In the genomic region with DNA sequence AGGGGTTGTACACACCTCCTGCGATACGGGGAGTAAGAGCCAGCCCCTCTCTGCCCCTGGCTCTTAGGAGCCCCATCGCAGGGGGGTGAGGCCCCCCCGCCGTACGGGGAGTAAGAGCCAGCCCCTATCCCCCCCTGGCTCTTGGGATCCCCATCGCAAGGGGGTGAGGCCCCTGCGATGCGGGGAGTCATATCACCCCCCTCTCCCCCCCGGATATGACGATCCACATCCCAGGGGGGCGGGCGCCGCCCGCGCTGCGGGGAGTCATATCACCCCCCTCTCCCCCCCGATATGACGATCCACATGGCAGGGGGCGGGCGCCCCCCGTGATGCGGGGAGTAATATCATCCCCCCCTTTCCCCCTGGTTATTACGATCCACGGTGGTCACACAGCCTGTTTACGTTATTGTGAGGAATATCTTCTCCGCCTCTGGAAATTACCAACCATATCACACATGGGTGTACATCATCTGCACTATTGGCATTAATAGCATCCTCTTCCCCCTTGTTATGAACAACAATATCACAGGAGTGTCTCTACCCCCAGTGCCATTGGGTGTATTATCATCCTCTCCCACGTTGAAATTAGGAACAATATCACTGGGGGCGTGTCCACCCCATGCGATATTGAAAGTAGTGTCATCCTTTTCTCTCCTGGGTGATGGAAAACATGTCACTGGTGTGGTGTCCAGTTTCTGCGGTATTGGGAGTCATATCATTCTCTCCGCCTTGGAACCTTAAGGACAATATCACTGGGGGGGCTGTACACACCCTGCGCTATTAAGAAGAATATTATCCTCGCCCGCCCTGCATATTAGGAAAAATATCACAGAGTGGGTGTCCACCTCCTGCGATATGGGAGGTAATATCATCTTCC, we compare ENCODE assay signal across 19 cellular contexts. TPM values are rescaled to one million over a fixed set of nuclear protein-coding genes. Genes with fewer than 3 reads are reported as not detected.
DNase-seq lines count a peak whose midpoint lies in the region; ATAC-seq and TF ChIP-seq lines count a peak whose summit lies in the region.
"Had no signal": no experiment of that assay in that cellular context is flagged by ENCODE, and none has a peak within 500 bp of the region (broad histone marks: within the 10 kb centered on the region; RNA-seq: fewer than 3 reads in every experiment).

No MANE protein-coding gene starts in this region.

- POLR2A ChIA-PET in activated CD4-positive, alpha-beta T cell treated with anti-CD3 and anti-CD28 coated beads for 36 hours (lab: Charles Lee) = no interaction called here

- no peaks in the 10 kb centered on the region for H3K36me3 Mint-ChIP-seq in activated CD4-positive, alpha-beta T cell treated with anti-CD3 and anti-CD28 coated beads for 36 hours (ENCODE audit: low read depth)
- H3K36me3 Mint-ChIP-seq in natural killer cell treated with Interleukin-12 subunit alpha and Interleukin-12 subunit beta and Interleukin-15 and Interleukin-18, amount 100 ng/mL, for 72 hours = no peaks in the 10 kb centered on the region
- H3K36me3 Mint-ChIP-seq in natural killer cell = no peaks in the 10 kb centered on the region
- no peaks in the 10 kb centered on the region for H3K36me3 Mint-ChIP-seq in stimulated activated memory B cell treated with anti-CD40 and anti-IgM and Interleukin-4, amounts not matched to agents 10 μg/mL and 1 μg/mL and 100 μg/mL, for 72 hours

- TF ChIP-seq CTCF in natural killer cell (IDR thresholded peaks at IDR 0.05) = no peak

- peak; percentile 41 for DNase-seq in activated CD4-positive, alpha-beta T cell treated with anti-CD3 and anti-CD28 coated beads for 36 hours
- DNase-seq in activated CD4-positive, alpha-beta T cell treated with anti-CD3 and anti-CD28 coated beads for 48 hours = no peak
- no peak for DNase-seq in natural killer cell treated with Interleukin-12 subunit alpha and Interleukin-12 subunit beta and Interleukin-15 and Interleukin-18, amount 100 ng/mL, for 72 hours (ENCODE audit: low spot score)
- DNase-seq in natural killer cell (no peak), left ventricle myocardium superior (no peak)
- DNase-seq in effector memory CD4-positive, alpha-beta T cell = no peak
- DNase-seq: ACHN, AML-193, COR-L47, EL, NCI-H1092, NCI-H446, NCI-H774, PC-9, SJCRH30 had no signal

- H3K36me3 ChIP-seq in effector memory CD4-positive, alpha-beta T cell (ENCODE audit: control insufficient read depth, insufficient read depth, low read length) = no peaks in the 10 kb centered on the region
- H3K36me3 ChIP-seq: SJCRH30 had no signal

- no peak overlapping the region for H3K4me3 Mint-ChIP-seq in activated CD4-positive, alpha-beta T cell treated with anti-CD3 and anti-CD28 coated beads for 36 hours
- no peak overlapping the region for H3K4me3 Mint-ChIP-seq in natural killer cell treated with Interleukin-12 subunit alpha and Interleukin-12 subunit beta and Interleukin-15 and Interleukin-18, amount 100 ng/mL, for 72 hours
- H3K4me3 Mint-ChIP-seq in natural killer cell = no peak overlapping the region
- no peak overlapping the region for H3K4me3 Mint-ChIP-seq in stimulated activated memory B cell treated with anti-CD40 and anti-IgM and Interleukin-4, amounts not matched to agents 10 μg/mL and 1 μg/mL and 100 μg/mL, for 72 hours
- H3K4me3 Mint-ChIP-seq: GM23338 had no signal

- no peaks in the 10 kb centered on the region for H3K9me3 Mint-ChIP-seq in activated CD4-positive, alpha-beta T cell treated with anti-CD3 and anti-CD28 coated beads for 36 hours (ENCODE audit: low read depth)
- H3K9me3 Mint-ChIP-seq in natural killer cell treated with Interleukin-12 subunit alpha and Interleukin-12 subunit beta and Interleukin-15 and Interleukin-18, amount 100 ng/mL, for 72 hours = no peaks in the 10 kb centered on the region
- no peaks in the 10 kb centered on the region for H3K9me3 Mint-ChIP-seq in natural killer cell
- H3K9me3 Mint-ChIP-seq in stimulated activated memory B cell treated with anti-CD40 and anti-IgM and Interleukin-4, amounts not matched to agents 10 μg/mL and 1 μg/mL and 100 μg/mL, for 72 hours = no peaks in the 10 kb centered on the region
- H3K9me3 Mint-ChIP-seq: GM23338 had no signal

- H3K27ac Mint-ChIP-seq in activated CD4-positive, alpha-beta T cell treated with anti-CD3 and anti-CD28 coated beads for 36 hours = no peak overlapping the region
- H3K27ac Mint-ChIP-seq in natural killer cell treated with Interleukin-12 subunit alpha and Interleukin-12 subunit beta and Interleukin-15 and Interleukin-18, amount 100 ng/mL, for 72 hours = no peak overlapping the region
- H3K27ac Mint-ChIP-seq in natural killer cell = no peak overlapping the region
- H3K27ac Mint-ChIP-seq in stimulated activated memory B cell treated with anti-CD40 and anti-IgM and Interleukin-4, amounts not matched to agents 10 μg/mL and 1 μg/mL and 100 μg/mL, for 72 hours = no peak overlapping the region
- H3K27ac Mint-ChIP-seq: GM23338 had no signal

- no peaks in the 10 kb centered on the region for H3K4me1 ChIP-seq in effector memory CD4-positive, alpha-beta T cell (ENCODE audit: control insufficient read depth, insufficient read depth, low read length, poor library complexity, severe bottlenecking)
- H3K4me1 ChIP-seq: SJCRH30 had no signal

- H3K27me3 ChIP-seq in effector memory CD4-positive, alpha-beta T cell (replicated peaks; ENCODE audit: control insufficient read depth, insufficient read depth, low read length, poor library complexity, severe bottlenecking) = no peaks in the 10 kb centered on the region
- H3K27me3 ChIP-seq: SJCRH30 had no signal

- H3K27ac ChIP-seq in effector memory CD4-positive, alpha-beta T cell (ENCODE audit: insufficient read depth, low read length, poor library complexity, severe bottlenecking) = no peak overlapping the region
- H3K27ac ChIP-seq: PC-9, SJCRH30 had no signal

- H3K4me1 Mint-ChIP-seq in activated CD4-positive, alpha-beta T cell treated with anti-CD3 and anti-CD28 coated beads for 36 hours = no peaks in the 10 kb centered on the region
- no peaks in the 10 kb centered on the region for H3K4me1 Mint-ChIP-seq in natural killer cell treated with Interleukin-12 subunit alpha and Interleukin-12 subunit beta and Interleukin-15 and Interleukin-18, amount 100 ng/mL, for 72 hours (ENCODE audit: low read depth in 2 of 2)
- H3K4me1 Mint-ChIP-seq in natural killer cell = no peaks in the 10 kb centered on the region
- H3K4me1 Mint-ChIP-seq in stimulated activated memory B cell treated with anti-CD40 and anti-IgM and Interleukin-4, amounts not matched to agents 10 μg/mL and 1 μg/mL and 100 μg/mL, for 72 hours = no peaks in the 10 kb centered on the region
- H3K4me1 Mint-ChIP-seq: GM23338 had no signal

- CTCF ChIA-PET in activated CD4-positive, alpha-beta T cell treated with anti-CD3 and anti-CD28 coated beads for 36 hours (lab: Charles Lee) = no interaction called here

- no peak overlapping the region for H3K4me3 ChIP-seq in effector memory CD4-positive, alpha-beta T cell (ENCODE audit: insufficient read depth, low read depth, low read length, poor library complexity, severe bottlenecking)
- H3K4me3 ChIP-seq: GM23338, PC-9, SJCRH30 had no signal

- intact Hi-C loops in activated CD4-positive, alpha-beta T cell treated with anti-CD3 and anti-CD28 coated beads for 36 hours (cut with DNase I, micrococcal nuclease) = no loop called here
- intact Hi-C loops in natural killer cell (cut with micrococcal nuclease) = no loop called here
- intact Hi-C loops in left ventricle myocardium superior (cut with micrococcal nuclease) = no loop called here

- no peaks in the 10 kb centered on the region for H3K9me3 ChIP-seq in effector memory CD4-positive, alpha-beta T cell (ENCODE audit: control insufficient read depth, low read length)

- H3K27me3 Mint-ChIP-seq in activated CD4-positive, alpha-beta T cell treated with anti-CD3 and anti-CD28 coated beads for 36 hours = peaks cover 3% of the 10 kb centered on the region
- peaks cover 5 to 6% of the 10 kb centered on the region in 2 donors for H3K27me3 Mint-ChIP-seq in natural killer cell treated with Interleukin-12 subunit alpha and Interleukin-12 subunit beta and Interleukin-15 and Interleukin-18, amount 100 ng/mL, for 72 hours
- H3K27me3 Mint-ChIP-seq in natural killer cell (ENCODE audit: low read depth in 2 of 2) = peaks cover 6 to 10% of the 10 kb centered on the region in 2 donors
- H3K27me3 Mint-ChIP-seq in stimulated activated memory B cell treated with anti-CD40 and anti-IgM and Interleukin-4, amounts not matched to agents 10 μg/mL and 1 μg/mL and 100 μg/mL, for 72 hours = peaks cover 14% of the 10 kb centered on the region

- peak; percentile 67 for ATAC-seq in activated CD4-positive, alpha-beta T cell treated with anti-CD3 and anti-CD28 coated beads for 36 hours
- ATAC-seq in natural killer cell treated with Interleukin-12 subunit alpha and Interleukin-12 subunit beta and Interleukin-15 and Interleukin-18, amount 100 ng/mL, for 72 hours = peak; percentile 28 to 31
- no peak for ATAC-seq in natural killer cell
- peak; percentile 51; the same call in 2 of the 3 replicates for ATAC-seq in SK-N-SH treated with all-trans-retinoic acid at 6 μM for 48 hours
- peak; percentile 51 for ATAC-seq in stimulated activated memory B cell treated with anti-CD40 and anti-IgM and Interleukin-4, amounts not matched to agents 10 μg/mL and 1 μg/mL and 100 μg/mL, for 72 hours
- no peak for ATAC-seq in left ventricle myocardium superior
- ATAC-seq: GM23338, HCT116 had no signal

TF ChIP-seq in SK-N-SH treated with all-trans-retinoic acid at 6 μM for 48 hours, 23 proteins besides CTCF, POLR2A, EP300 and RAD21 (continues in another document):
- no peak for TF ChIP-seq ZC3H10 (CRISPR knock-in tag; IDR thresholded peaks at IDR 0.05)
- TF ChIP-seq, protein P1, sequence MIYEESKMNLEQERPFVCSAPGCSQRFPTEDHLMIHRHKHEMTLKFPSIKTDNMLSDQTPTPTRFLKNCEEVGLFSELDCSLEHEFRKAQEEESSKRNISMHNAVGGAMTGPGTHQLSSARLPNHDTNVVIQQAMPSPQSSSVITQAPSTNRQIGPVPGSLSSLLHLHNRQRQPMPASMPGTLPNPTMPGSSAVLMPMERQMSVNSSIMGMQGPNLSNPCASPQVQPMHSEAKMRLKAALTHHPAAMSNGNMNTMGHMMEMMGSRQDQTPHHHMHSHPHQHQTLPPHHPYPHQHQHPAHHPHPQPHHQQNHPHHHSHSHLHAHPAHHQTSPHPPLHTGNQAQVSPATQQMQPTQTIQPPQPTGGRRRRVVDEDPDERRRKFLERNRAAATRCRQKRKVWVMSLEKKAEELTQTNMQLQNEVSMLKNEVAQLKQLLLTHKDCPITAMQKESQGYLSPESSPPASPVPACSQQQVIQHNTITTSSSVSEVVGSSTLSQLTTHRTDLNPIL (CRISPR knock-in tag; IDR thresholded peaks at IDR 0.05; ENCODE audit: low read depth) = no peak

RNA-seq across cellular contexts. Expression of a gene that starts 24.7 kb away (rescaled TPM):
- 10 to 100 TPM; 39.7 to 40.6 TPM for total RNA-seq in activated CD4-positive, alpha-beta T cell treated with anti-CD3 and anti-CD28 coated beads for 36 hours
- 100 to 1,000 TPM in 1 of 2 donors, 10 to 100 TPM in 1; 92.9 to 104 TPM for total RNA-seq in natural killer cell treated with Interleukin-12 subunit alpha and Interleukin-12 subunit beta and Interleukin-15 and Interleukin-18, amount 100 ng/mL, for 72 hours
- 10 to 100 TPM; 67.3 to 93.6 (median 74.9) TPM for total RNA-seq in natural killer cell
- 47.8 TPM for total RNA-seq in left ventricle myocardium superior

RNA-seq across cellular contexts. Expression of a gene that starts 49.1 kb away (rescaled TPM):
- 10 to 100 TPM; 39.1 to 48.5 TPM for total RNA-seq in activated CD4-positive, alpha-beta T cell treated with anti-CD3 and anti-CD28 coated beads for 36 hours
- 10 to 100 TPM; 76.0 to 83.5 TPM for total RNA-seq in natural killer cell treated with Interleukin-12 subunit alpha and Interleukin-12 subunit beta and Interleukin-15 and Interleukin-18, amount 100 ng/mL, for 72 hours
- total RNA-seq in natural killer cell (10 to 100 TPM; 30.3 to 44.2 (median 43.2) TPM), left ventricle myocardium superior (50.4 TPM)

Comparison
In these comparisons a context has a peak if more than half of its experiments do, and no peak if none do; other contexts are left out.
1. ATAC-seq: peak in activated CD4-positive, alpha-beta T cell treated with anti-CD3 and anti-CD28 coated beads for 36 hours (single experiment), natural killer cell treated with Interleukin-12 subunit alpha and Interleukin-12 subunit beta and Interleukin-15 and Interleukin-18, amount 100 ng/mL, for 72 hours (2 of 2), SK-N-SH treated with all-trans-retinoic acid at 6 μM for 48 hours (single experiment) and stimulated activated memory B cell treated with anti-CD40 and anti-IgM and Interleukin-4, amounts not matched to agents 10 μg/mL and 1 μg/mL and 100 μg/mL, for 72 hours (single experiment); none in natural killer cell (0 of 3) and left ventricle myocardium superior (single experiment).